In the genomic region with DNA sequence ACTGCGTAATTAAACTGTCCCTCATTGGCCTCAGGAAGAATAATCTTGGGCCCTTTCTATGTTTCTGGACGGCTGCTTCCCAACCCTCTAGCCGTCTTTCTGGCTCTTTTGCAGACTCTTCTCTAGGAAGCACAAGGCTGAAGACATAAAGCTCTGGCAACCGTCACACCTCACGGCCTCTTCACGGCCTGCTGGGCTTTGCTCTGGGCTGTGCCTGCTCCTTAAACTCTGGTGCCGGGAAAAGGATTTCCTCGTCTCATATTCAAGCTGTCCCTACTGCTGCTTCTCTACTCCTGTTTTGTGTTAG, we compare ENCODE assay signal across 9 cellular contexts. TPM values are rescaled to one million over a fixed set of nuclear protein-coding genes. Genes with fewer than 3 reads are reported as not detected.
DNase-seq lines count a peak whose midpoint lies in the region; ATAC-seq and TF ChIP-seq lines count a peak whose summit lies in the region.
"Had no signal": no experiment of that assay in that cellular context is flagged by ENCODE, and none has a peak within 500 bp of the region (broad histone marks: within the 10 kb centered on the region; RNA-seq: fewer than 3 reads in every experiment).

No MANE protein-coding gene starts in this region.

- peak overlapping the region; percentile 72 for H3K9ac ChIP-seq in GM23248
- no peak overlapping the region for H3K9ac ChIP-seq in PC-3 (ENCODE audit: low read length)

- TF ChIP-seq CTCF in activated B cell treated with CpG ODN at 0.5 μM for 24 hours (IDR thresholded peaks at IDR 0.05): no peak
- TF ChIP-seq CTCF in hepatocyte (IDR thresholded peaks at IDR 0.05; ENCODE audit: poor library complexity): no peak
- TF ChIP-seq CTCF in PC-3 (conservative IDR thresholded peaks at IDR 0.05; ENCODE audit: low read depth, low read length): no peak

- H3K27ac Mint-ChIP-seq in activated B cell treated with CpG ODN at 0.5 μM for 24 hours: peak overlapping the region; percentile 98
- peak overlapping the region; percentile 95 for H3K27ac Mint-ChIP-seq in stimulated activated naive CD8-positive, alpha-beta T cell treated with anti-CD3 and anti-CD28 coated beads, Interleukin-15, Interleukin-2, amounts not matched to agents 100 ng/mL and 50 ng/mL, for 24 hours

- H3F3A ChIP-seq in GM23248 (ENCODE audit: insufficient read depth) (peaks cover 59% of the 10 kb centered on the region), PC-3 (ENCODE audit: low read length, unreplicated experiment) (no peaks in the 10 kb centered on the region)

- H3K4me1 Mint-ChIP-seq in activated B cell treated with CpG ODN at 0.5 μM for 24 hours: peaks cover 61% of the 10 kb centered on the region
- H3K4me1 Mint-ChIP-seq in stimulated activated naive CD8-positive, alpha-beta T cell treated with anti-CD3 and anti-CD28 coated beads, Interleukin-15, Interleukin-2, amounts not matched to agents 100 ng/mL and 50 ng/mL, for 24 hours (ENCODE audit: low read depth): peaks cover 72% of the 10 kb centered on the region

- H3K36me3 ChIP-seq in GM23248 (ENCODE audit: low read depth): no peaks in the 10 kb centered on the region
- no peaks in the 10 kb centered on the region for H3K36me3 ChIP-seq in hepatocyte (replicated peaks; ENCODE audit: insufficient read depth, low read depth)
- H3K36me3 ChIP-seq in PC-3 (ENCODE audit: low read depth, low read length): no peaks in the 10 kb centered on the region

- H3K27me3 Mint-ChIP-seq in activated B cell treated with CpG ODN at 0.5 μM for 24 hours: no peaks in the 10 kb centered on the region
- no peaks in the 10 kb centered on the region for H3K27me3 Mint-ChIP-seq in stimulated activated naive CD8-positive, alpha-beta T cell treated with anti-CD3 and anti-CD28 coated beads, Interleukin-15, Interleukin-2, amounts not matched to agents 100 ng/mL and 50 ng/mL, for 24 hours

- CTCF ChIA-PET in activated B cell treated with CpG ODN at 0.5 μM for 24 hours (lab: Charles Lee) (interaction anchor here (0.8 to 2.8 kb wide), 12 partner anchors 15 to 171 kb away, joined by 3 to 18 read pairs (median 6); a partner anchor contains a TSS), PC-3 (lab: Charles Lee) (no interaction called here)

- peak overlapping the region; percentile 95 for H3K4me3 Mint-ChIP-seq in activated B cell treated with CpG ODN at 0.5 μM for 24 hours
- H3K4me3 Mint-ChIP-seq in stimulated activated naive CD8-positive, alpha-beta T cell treated with anti-CD3 and anti-CD28 coated beads, Interleukin-15, Interleukin-2, amounts not matched to agents 100 ng/mL and 50 ng/mL, for 24 hours: peak overlapping the region; percentile 88

- no peaks in the 10 kb centered on the region for H4K20me1 ChIP-seq in GM23248 (ENCODE audit: insufficient read depth)
- no peaks in the 10 kb centered on the region for H4K20me1 ChIP-seq in hepatocyte (ENCODE audit: insufficient read depth, poor library complexity, severe bottlenecking)
- H4K20me1 ChIP-seq in PC-3 (ENCODE audit: low read length): no peaks in the 10 kb centered on the region

- H3K9me3 Mint-ChIP-seq in activated B cell treated with CpG ODN at 0.5 μM for 24 hours: no peaks in the 10 kb centered on the region
- no peaks in the 10 kb centered on the region for H3K9me3 Mint-ChIP-seq in stimulated activated naive CD8-positive, alpha-beta T cell treated with anti-CD3 and anti-CD28 coated beads, Interleukin-15, Interleukin-2, amounts not matched to agents 100 ng/mL and 50 ng/mL, for 24 hours

- H3K27me3 ChIP-seq in GM23248 (replicated peaks; ENCODE audit: insufficient read depth) (no peaks in the 10 kb centered on the region), hepatocyte (no peaks in the 10 kb centered on the region), PC-3 (ENCODE audit: low read length) (no peaks in the 10 kb centered on the region)

- peaks cover 49% of the 10 kb centered on the region for H3K36me3 Mint-ChIP-seq in activated B cell treated with CpG ODN at 0.5 μM for 24 hours (ENCODE audit: low read depth)
- peaks cover 50% of the 10 kb centered on the region for H3K36me3 Mint-ChIP-seq in stimulated activated naive CD8-positive, alpha-beta T cell treated with anti-CD3 and anti-CD28 coated beads, Interleukin-15, Interleukin-2, amounts not matched to agents 100 ng/mL and 50 ng/mL, for 24 hours (ENCODE audit: low read depth)

- ATAC-seq in activated B cell treated with CpG ODN at 0.5 μM for 24 hours (ENCODE audit: low read depth): peak; percentile 40
- no peak for ATAC-seq in HG03175 (IDR thresholded peaks at IDR 0.05; ENCODE audit: unreplicated experiment)
- ATAC-seq in activated CD4-positive, CD25-positive, alpha-beta regulatory T cell treated with anti-CD3 and anti-CD28 coated beads, Interleukin-2, amount 50 U/mL, for 24 hours: no peak
- ATAC-seq in PC-3: no peak

- no peaks in the 10 kb centered on the region for H3K9me3 ChIP-seq in GM23248 (ENCODE audit: low read depth)
- no peaks in the 10 kb centered on the region for H3K9me3 ChIP-seq in hepatocyte (ENCODE audit: low read depth)
- no peaks in the 10 kb centered on the region for H3K9me3 ChIP-seq in PC-3 (ENCODE audit: low read length)

- BruUV-seq in PC-3 (replicated peaks; lab: Mats Ljungman, UMichigan): no TSS peak

- POLR2A ChIA-PET in activated B cell treated with CpG ODN at 0.5 μM for 24 hours (lab: Charles Lee) (interaction anchor here (0.7 to 4.2 kb wide), 19 partner anchors 8 to 147 kb away, joined by 3 to 123 read pairs (median 6); a partner anchor contains a TSS), PC-3 (lab: Charles Lee; ENCODE audit: unreplicated experiment) (no interaction called here)

- H2AFZ ChIP-seq in GM23248 (peak overlapping the region; percentile 82), hepatocyte (peak overlapping the region; percentile 57), PC-3 (ENCODE audit: low read length) (no peak overlapping the region)

- H3K4me3 ChIP-seq in GM23248 (peak overlapping the region; percentile 51), hepatocyte (no peak overlapping the region), PC-3 (ENCODE audit: low read length) (no peak overlapping the region)

- H3K4me2 ChIP-seq in GM23248 (ENCODE audit: unreplicated experiment) (peak overlapping the region; percentile 59), hepatocyte (peak overlapping the region; percentile 53), PC-3 (ENCODE audit: low read length) (no peak overlapping the region)

- in situ Hi-C loops in GM23248 (cut with MboI): no loop called here

- H3K27ac ChIP-seq in GM23248: peak overlapping the region; percentile 93
- peak overlapping the region; percentile 74 for H3K27ac ChIP-seq in hepatocyte
- H3K27ac ChIP-seq in PC-3 (ENCODE audit: low read length): no peak overlapping the region

- H3K9me2 ChIP-seq in GM23248 (ENCODE audit: insufficient read depth): no peaks in the 10 kb centered on the region
- no peaks in the 10 kb centered on the region for H3K9me2 ChIP-seq in hepatocyte (replicated peaks; ENCODE audit: insufficient read depth)
- no peaks in the 10 kb centered on the region for H3K9me2 ChIP-seq in PC-3 (replicated peaks; ENCODE audit: low read length)

- peaks cover 73% of the 10 kb centered on the region for H3K79me2 ChIP-seq in GM23248 (ENCODE audit: insufficient read depth)
- H3K79me2 ChIP-seq in hepatocyte: no peaks in the 10 kb centered on the region
- H3K79me2 ChIP-seq in PC-3 (ENCODE audit: low read length): no peaks in the 10 kb centered on the region

- WGBS in GM23248 (ENCODE audit: low coverage in 1 of 2, low lambda C conversion rate in 2 of 2, missing lambda C conversion rate in 2 of 2), 2 experiments: 5 to 7% methylated on average over 8 of the region's 8 CpGs
- WGBS in hepatocyte (ENCODE audit: low lambda C conversion rate, missing lambda C conversion rate): 55% methylated on average over 8 of the region's 8 CpGs

- DNase-seq in GM23248 (peak; percentile 71), activated B cell treated with CpG ODN at 0.5 μM for 24 hours (no peak), hepatocyte (ENCODE audit: low spot score) (peak; percentile 27), PC-3 (no peak), NCI-H510A treated with DMSO at 0.1 percent for 48 hours (lab: John Stamatoyannopoulos, UW) (no peak)
- DNase-seq: cerebellar nuclear complex had no signal

- intact Hi-C loops in activated B cell treated with CpG ODN at 0.5 μM for 24 hours (cut with micrococcal nuclease): loop anchor here (2.0 kb wide), 1 partner anchor 33 kb away; no protein-coding TSS in a partner anchor
- intact Hi-C loops in PC-3 (cut with micrococcal nuclease): no loop called here

- H3K4me1 ChIP-seq in GM23248 (ENCODE audit: insufficient read depth) (peaks cover 75% of the 10 kb centered on the region), hepatocyte (ENCODE audit: insufficient read depth) (peaks cover 16% of the 10 kb centered on the region), PC-3 (ENCODE audit: insufficient read depth, low read length) (no peaks in the 10 kb centered on the region)

RNA-seq across cellular contexts. Expression of a gene that starts 36.0 kb away (rescaled TPM):
- 20.1 and 21.4 TPM in 2 replicates for total RNA-seq in GM23248 (2014; rRNA removed; shearing (Covaris generic))
- polyA plus RNA-seq in GM23248 (2016; fragmentation: Nextera tagmentation; extraction: Ambion mirVana) (47.8 and 50.3 TPM in 2 replicates), hepatocyte (32.3 and 32.7 TPM in 2 replicates)
- total RNA-seq in activated B cell treated with CpG ODN at 0.5 μM for 24 hours (293 TPM in 2 replicates), hepatocyte (20.1 and 22.0 TPM in 2 replicates), PC-3 (2014; rRNA removed) (0.29 and 1.5 TPM in 2 replicates)

Comparison
In these comparisons a context has a peak if more than half of its experiments do, and no peak if none do; other contexts are left out.
1. DNase-seq: peak in GM23248 (single experiment) and hepatocyte (single experiment); none in activated B cell treated with CpG ODN at 0.5 μM for 24 hours (single experiment), PC-3 (single experiment) and NCI-H510A treated with DMSO at 0.1 percent for 48 hours (single experiment).